Comparison of ENCODE assay signal across 1 cellular context in genomic region chr12:121576851-121577391, GRCh38.
TF ChIP-seq lines count a peak whose summit lies in the region.

No MANE protein-coding gene starts in this region.

TF ChIP-seq in GM12878, 131 proteins besides CTCF, POLR2A, EP300 and RAD21 (continued from another document):
- TF ChIP-seq CUX1 (IDR thresholded peaks at IDR 0.05; ENCODE audit: insufficient replicate concordance, low read depth, low read length) (no peak), IKZF1 (conservative IDR thresholded peaks at IDR 0.05) (peak; percentile 82), IKZF2 (IDR thresholded peaks at IDR 0.05) (peak; percentile 55 to 67; a peak in 2 of 4 replicates), ATF7 (IDR thresholded peaks at IDR 0.05; ENCODE audit: low read depth) (peak; percentile 32; the same call in 1 of the 2 replicates), IRF4 (IDR thresholded peaks at IDR 0.05; ENCODE audit: low read depth, low read length) (no peak)
